Comparison of ENCODE assay signal across 9 cellular contexts in the genomic region with DNA sequence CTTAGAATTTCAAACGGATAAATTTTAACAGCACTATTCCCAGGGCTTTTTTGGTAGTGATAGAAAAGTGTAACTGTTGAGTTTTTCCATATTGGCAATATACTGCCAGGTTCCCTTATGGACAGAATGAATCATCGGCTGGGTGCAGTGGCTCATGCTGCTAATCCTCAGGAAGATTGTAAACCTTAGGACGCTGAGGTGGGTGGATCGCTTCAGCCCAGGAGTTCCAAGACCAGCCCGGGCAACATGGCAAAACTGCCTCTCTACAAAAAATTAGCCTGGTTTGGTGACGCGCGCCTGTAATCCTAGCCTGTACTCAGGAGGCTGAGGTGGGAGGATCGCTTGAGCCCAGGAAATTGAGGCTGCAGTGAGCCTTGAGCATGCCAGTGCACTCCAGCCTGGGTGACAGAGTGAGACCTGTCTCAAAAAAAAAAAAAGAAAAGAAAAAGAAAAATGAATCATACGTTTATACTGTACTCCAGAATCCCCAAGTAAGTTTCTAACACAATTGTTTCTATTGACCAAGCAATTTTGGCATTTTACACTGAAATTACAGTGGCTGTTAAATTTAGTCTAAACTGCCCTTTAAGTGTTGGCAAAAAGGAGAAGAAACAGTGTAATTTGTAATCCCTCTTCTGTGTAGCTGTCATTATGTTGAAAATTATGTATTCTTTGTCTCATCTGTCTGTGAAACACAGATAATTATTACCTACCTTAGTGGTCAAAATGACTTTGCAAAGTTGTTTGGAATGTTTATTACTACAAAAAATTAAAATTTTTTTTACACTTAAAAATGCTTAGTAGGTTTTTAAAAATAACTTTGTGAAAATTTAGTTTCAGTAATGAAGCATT. TPM values are rescaled to one million over a fixed set of nuclear protein-coding genes. Genes with fewer than 3 reads are reported as not detected.
DNase-seq lines count a peak whose midpoint lies in the region; ATAC-seq, FAIRE-seq and TF ChIP-seq lines count a peak whose summit lies in the region.
"Had no signal": no experiment of that assay in that cellular context is flagged by ENCODE, and none has a peak within 500 bp of the region (broad histone marks: within the 10 kb centered on the region; RNA-seq: fewer than 3 reads in every experiment).

No MANE protein-coding gene starts in this region.

- intact Hi-C loops in left lung (cut with DNase I) = no loop called here

- H3K4me3 ChIP-seq in epithelial cell of proximal tubule (ENCODE audit: low read depth, low read length) (peak overlapping the region; percentile 98), skeletal muscle tissue (ENCODE audit: low read length in 3 of 3) (peak overlapping the region in 1 of 3 donors; percentile 16), left lung (peak overlapping the region in 1 of 2 donors; percentile 92)

- H3K27me3 ChIP-seq in skeletal muscle tissue (ENCODE audit: control insufficient read depth in 3 of 3, insufficient read depth in 3 of 3, low read length in 3 of 3) (no peaks in the 10 kb centered on the region), left lung (no peaks in the 10 kb centered on the region)

- H3K27me3 Mint-ChIP-seq in activated T-cell treated with anti-CD3 and anti-CD28 coated beads, Interleukin-2, amount 50 U/mL, for 4 hours (ENCODE audit: low read depth) = no peaks in the 10 kb centered on the region

- TF ChIP-seq CTCF in epithelial cell of proximal tubule (conservative IDR thresholded peaks at IDR 0.05; ENCODE audit: low read depth, low read length) (no peak), left lung (IDR thresholded peaks at IDR 0.05) (no peak)

- H3K4me3 Mint-ChIP-seq in activated T-cell treated with anti-CD3 and anti-CD28 coated beads, Interleukin-2, amount 50 U/mL, for 4 hours = peak overlapping the region; percentile 91

- H3K4me1 Mint-ChIP-seq in activated T-cell treated with anti-CD3 and anti-CD28 coated beads, Interleukin-2, amount 50 U/mL, for 4 hours (ENCODE audit: low read depth) = peaks cover 27% of the 10 kb centered on the region

- FAIRE-seq in RCC 7860 (lab: Jason Lieb, UNC) = peak; percentile 49

- H3K9me3 Mint-ChIP-seq in activated T-cell treated with anti-CD3 and anti-CD28 coated beads, Interleukin-2, amount 50 U/mL, for 4 hours = no peaks in the 10 kb centered on the region

- DNase-seq in activated T-cell treated with anti-CD3 and anti-CD28 coated beads, Interleukin-2, amount 50 U/mL, for 4 hours = no peak
- no peak for DNase-seq in activated T-cell treated with anti-CD3 and anti-CD28 coated beads, Interleukin-2, amount 50 U/mL, for 48 hours
- DNase-seq in RCC 7860 (ENCODE audit: low spot score) (peak; percentile 47), epithelial cell of proximal tubule (ENCODE audit: low read depth) (no peak), left lung (no peak)
- DNase-seq: NCI-H2081 had no signal

- H3K27ac ChIP-seq in skeletal muscle tissue (ENCODE audit: low read depth, low read length) (no peak overlapping the region), left lung (no peak overlapping the region)

- H3K36me3 Mint-ChIP-seq in activated T-cell treated with anti-CD3 and anti-CD28 coated beads, Interleukin-2, amount 50 U/mL, for 4 hours (ENCODE audit: insufficient read depth) = peaks cover 3% of the 10 kb centered on the region

- H3K4me1 ChIP-seq in skeletal muscle tissue (ENCODE audit: control insufficient read depth in 3 of 3, insufficient read depth in 3 of 3, low read length in 3 of 3) (peaks cover 12 to 25% (median 18%) of the 10 kb centered on the region in 3 donors), left lung (peaks cover 10 to 37% of the 10 kb centered on the region in 2 donors)

- H3K9ac ChIP-seq in skeletal muscle tissue (ENCODE audit: low read depth in 1 of 3, low read length in 3 of 3) = peak overlapping the region in 2 of 3 donors; percentile 26 to 93

- ATAC-seq in activated T-cell treated with anti-CD3 and anti-CD28 coated beads, Interleukin-2, amount 50 U/mL, for 4 hours = no peak
- ATAC-seq in HG02610 (IDR thresholded peaks at IDR 0.05; ENCODE audit: unreplicated experiment) = no peak
- no peak for ATAC-seq in GM19023 (IDR thresholded peaks at IDR 0.05; ENCODE audit: unreplicated experiment)
- no peak for ATAC-seq in left lung

- H3K9me3 ChIP-seq in skeletal muscle tissue (ENCODE audit: control insufficient read depth in 3 of 3, low read length in 3 of 3) = no peaks in the 10 kb centered on the region
- no peaks in the 10 kb centered on the region for H3K9me3 ChIP-seq in left lung

- no peaks in the 10 kb centered on the region for H3K36me3 ChIP-seq in skeletal muscle tissue (ENCODE audit: control insufficient read depth in 3 of 3, insufficient read depth in 3 of 3, low read length in 3 of 3)
- no peaks in the 10 kb centered on the region for H3K36me3 ChIP-seq in left lung

RNA-seq across cellular contexts. Expression of a gene that starts 1.8 kb away (rescaled TPM):
- total RNA-seq in activated T-cell treated with anti-CD3 and anti-CD28 coated beads, Interleukin-2, amount 50 U/mL, for 4 hours = 10 to 100 TPM; 36.4 to 44.3 (median 37.6) TPM
- 53.6 and 57.6 TPM in 2 replicates for total RNA-seq in epithelial cell of proximal tubule
- total RNA-seq in skeletal muscle tissue = 27.1 TPM
- 10 to 100 TPM; 45.7 to 57.3 TPM for total RNA-seq in left lung

RNA-seq across cellular contexts. Expression of a gene that starts 10.6 kb away (rescaled TPM):
- under 1 TPM; 0.27 to 0.42 (median 0.38) TPM for total RNA-seq in activated T-cell treated with anti-CD3 and anti-CD28 coated beads, Interleukin-2, amount 50 U/mL, for 4 hours
- total RNA-seq in epithelial cell of proximal tubule = 0.07 TPM in 1 of 2 replicates, not detected in the other
- under 0.01 TPM for total RNA-seq in skeletal muscle tissue
- total RNA-seq in left lung = under 1 TPM; 0.15 to 0.58 TPM

RNA-seq across cellular contexts. Expression of a gene that starts 56.9 kb away (rescaled TPM):
- total RNA-seq in activated T-cell treated with anti-CD3 and anti-CD28 coated beads, Interleukin-2, amount 50 U/mL, for 4 hours = 100 to 1,000 TPM in 1 of 3 donors, 10 to 100 TPM in 2; 89.1 to 103 (median 99.4) TPM
- total RNA-seq in epithelial cell of proximal tubule (39.2 and 43.2 TPM in 2 replicates), skeletal muscle tissue (16.2 TPM), left lung (10 to 100 TPM; 70.9 to 87.7 TPM)
